In genomic region chr5:68047035-68047434, GRCh38 we compare ENCODE assay signal across 15 cellular contexts.
A peak's percentile ranks its signal among the peaks of the same experiment; 100 is the strongest.
DNase-seq lines count a peak whose midpoint lies in the region; FAIRE-seq and TF ChIP-seq lines count a peak whose summit lies in the region.
"Had no signal": no experiment of that assay in that cellular context is flagged by ENCODE, and none has a peak within 500 bp of the region (broad histone marks: within the 10 kb centered on the region; RNA-seq: fewer than 3 reads in every experiment).

No MANE protein-coding gene starts in this region.

- H3K27ac ChIP-seq in ACC112 (ENCODE audit: low read depth, low read length) = peak overlapping the region; percentile 82

- H3K79me2 ChIP-seq in ACC112 (ENCODE audit: control insufficient read depth, insufficient read depth, low read length, unreplicated experiment) = no peaks in the 10 kb centered on the region

- no peak for TF ChIP-seq CTCF in bronchial epithelial cell (IDR thresholded peaks at IDR 0.05; ENCODE audit: insufficient read depth, low read length, severe bottlenecking)

- DNase-seq in HS-5 (ENCODE audit: low read depth) (peak; percentile 58), bronchial epithelial cell (ENCODE audit: low read depth) (peak; percentile 25), iris pigment epithelial cell (ENCODE audit: low read depth) (peak; percentile 86), AML-193 (lab: John Stamatoyannopoulos, UW) (no peak)
- DNase-seq in activated CD4-positive, alpha-beta T cell treated with anti-CD3 and anti-CD28 coated beads, Interleukin-2, amount 50 U/mL, for 48 hours = no peak
- no peak for DNase-seq in activated CD4-positive, alpha-beta T cell treated with anti-CD3 and anti-CD28 coated beads, Interleukin-2, amount 50 U/mL, for 4 hours
- no peak for DNase-seq in activated T-cell treated with anti-CD3 and anti-CD28 coated beads, Interleukin-2, amount 50 U/mL, for 48 hours
- DNase-seq: 8988T; activated CD4-positive, alpha-beta T cell treated with anti-CD3 and anti-CD28 coated beads, Interleukin-2, amount 10 ng/mL, durations not matched to agents 7 days and 5 days; amygdala; midbrain; NCI-H1694 treated with DMSO at 0.1 percent for 48 hours; NCI-H510A had no signal

- FAIRE-seq in bronchial epithelial cell (lab: Jason Lieb, UNC) = no peak
- FAIRE-seq: islet of Langerhans had no signal

- H3K4me1 ChIP-seq in ACC112 (ENCODE audit: control insufficient read depth, insufficient read depth, low read length, unreplicated experiment) = peaks cover 20% of the 10 kb centered on the region

- H3K27me3 ChIP-seq in ACC112 (ENCODE audit: insufficient read depth, low read length) (no peaks in the 10 kb centered on the region), bronchial epithelial cell (ENCODE audit: control insufficient read depth, insufficient read depth, low read length) (no peaks in the 10 kb centered on the region)

- H3K36me3 ChIP-seq in ACC112 (ENCODE audit: insufficient read depth, low read length) (no peaks in the 10 kb centered on the region), bronchial epithelial cell (ENCODE audit: control insufficient read depth, insufficient read depth, low read length) (no peaks in the 10 kb centered on the region)

- no peak overlapping the region for H3K4me3 ChIP-seq in ACC112 (ENCODE audit: low read depth, low read length)
- no peak overlapping the region for H3K4me3 ChIP-seq in bronchial epithelial cell (ENCODE audit: low read depth, low read length)

- H2AFZ ChIP-seq in ACC112 (ENCODE audit: low read length, unreplicated experiment) = peak overlapping the region; percentile 55

Comparison
In these comparisons a context has a peak if more than half of its experiments do, and no peak if none do; other contexts are left out.
1. DNase-seq: peak in HS-5 (single experiment), bronchial epithelial cell (single experiment) and iris pigment epithelial cell (single experiment); none in AML-193 (0 of 2), activated CD4-positive, alpha-beta T cell treated with anti-CD3 and anti-CD28 coated beads, Interleukin-2, amount 50 U/mL, for 48 hours (0 of 2), activated CD4-positive, alpha-beta T cell treated with anti-CD3 and anti-CD28 coated beads, Interleukin-2, amount 50 U/mL, for 4 hours (0 of 2) and activated T-cell treated with anti-CD3 and anti-CD28 coated beads, Interleukin-2, amount 50 U/mL, for 48 hours (0 of 2).